In genomic region chr11:125957623-125958330, GRCh38 we compare ENCODE assay signal across 18 cellular contexts. TPM values are rescaled to one million over a fixed set of nuclear protein-coding genes. Genes with fewer than 3 reads are reported as not detected.
DNase-seq lines count a peak whose midpoint lies in the region; TF ChIP-seq lines count a peak whose summit lies in the region.
"Had no signal": no experiment of that assay in that cellular context is flagged by ENCODE, and none has a peak within 500 bp of the region (broad histone marks: within the 10 kb centered on the region; RNA-seq: fewer than 3 reads in every experiment).

No MANE protein-coding gene starts in this region.

- H3K9me3 ChIP-seq in KOPT-K1 (ENCODE audit: insufficient read depth, low read length, poor library complexity, severe bottlenecking) (peaks cover 5% of the 10 kb centered on the region), adipocyte (ENCODE audit: control insufficient read depth, low read length) (no peaks in the 10 kb centered on the region), GM23248 (ENCODE audit: low read depth) (no peaks in the 10 kb centered on the region), smooth muscle cell (replicated peaks; ENCODE audit: low read depth) (no peaks in the 10 kb centered on the region)

- no peaks in the 10 kb centered on the region for H3K36me3 Mint-ChIP-seq in activated CD4-positive, alpha-beta memory T cell treated with anti-CD3 and anti-CD28 coated beads, Interleukin-2, amount 10 ng/mL, durations not matched to agents 7 days and 5 days (ENCODE audit: low read depth)
- H3K36me3 Mint-ChIP-seq in activated CD4-positive, alpha-beta memory T cell treated with anti-CD3 and anti-CD28 coated beads for 36 hours = peaks cover 2% of the 10 kb centered on the region
- peaks cover 61% of the 10 kb centered on the region for H3K36me3 Mint-ChIP-seq in nephron (ENCODE audit: low read depth)

- H3K27me3 ChIP-seq in adipocyte (replicated peaks; ENCODE audit: control insufficient read depth, insufficient read depth, low read length) (no peaks in the 10 kb centered on the region), GM23248 (replicated peaks; ENCODE audit: insufficient read depth) (0 out of 2 replicates have a peak, but pooled peaks cover 2% of the 10 kb centered on the region), smooth muscle cell (ENCODE audit: low read depth) (no peaks in the 10 kb centered on the region)

- no peak overlapping the region for H3K27ac Mint-ChIP-seq in activated CD4-positive, alpha-beta memory T cell treated with anti-CD3 and anti-CD28 coated beads, Interleukin-2, amount 10 ng/mL, durations not matched to agents 7 days and 5 days
- H3K27ac Mint-ChIP-seq in activated CD4-positive, alpha-beta memory T cell treated with anti-CD3 and anti-CD28 coated beads for 36 hours = no peak overlapping the region
- peak overlapping the region in 2 of 3 experiments; percentile 1 to 8 for H3K27ac Mint-ChIP-seq in nephron

- H3K4me3 ChIP-seq in adipocyte (ENCODE audit: low read length) (peak overlapping the region; percentile 35), GM23248 (no peak overlapping the region), smooth muscle cell (no peak overlapping the region)
- H3K4me3 ChIP-seq: A549, GM12878 had no signal

- 59 to 66% methylated on average over 14 of the region's 14 CpGs for WGBS in GM23248 (ENCODE audit: low coverage in 1 of 2, low lambda C conversion rate in 2 of 2, missing lambda C conversion rate in 2 of 2), 2 experiments
- 93% methylated on average over 14 of the region's 14 CpGs for WGBS in smooth muscle cell (ENCODE audit: low lambda C conversion rate)

- CTCF ChIA-PET in activated CD4-positive, alpha-beta memory T cell treated with anti-CD3 and anti-CD28 coated beads, Interleukin-2, amount 10 ng/mL, durations not matched to agents 7 days and 5 days (lab: Charles Lee) = no interaction called here
- CTCF ChIA-PET in activated CD4-positive, alpha-beta memory T cell treated with anti-CD3 and anti-CD28 coated beads for 36 hours (lab: Charles Lee) = interaction anchor here (1.0 kb wide), 1 partner anchor 236 kb away, joined by 3 read pairs; no protein-coding TSS in a partner anchor

- intact Hi-C loops in activated CD4-positive, alpha-beta memory T cell treated with anti-CD3 and anti-CD28 coated beads for 36 hours (cut with micrococcal nuclease) = no loop called here

- H3K4me1 ChIP-seq in adipocyte (ENCODE audit: control insufficient read depth, insufficient read depth, low read length) (peaks cover 39% of the 10 kb centered on the region), GM23248 (ENCODE audit: insufficient read depth) (0 out of 2 replicates have a peak, but pooled peaks cover 2% of the 10 kb centered on the region), smooth muscle cell (ENCODE audit: low read depth) (no peaks in the 10 kb centered on the region)
- H3K4me1 ChIP-seq: A549, Caco-2 had no signal

- no peak overlapping the region for H3K9ac ChIP-seq in adipocyte (ENCODE audit: low read length)
- H3K9ac ChIP-seq in GM23248 = no peak overlapping the region
- H3K9ac ChIP-seq in smooth muscle cell (ENCODE audit: low read depth) = no peak overlapping the region
- H3K9ac ChIP-seq: KMS-11 had no signal

- H3K9me3 Mint-ChIP-seq in activated CD4-positive, alpha-beta memory T cell treated with anti-CD3 and anti-CD28 coated beads, Interleukin-2, amount 10 ng/mL, durations not matched to agents 7 days and 5 days = no peaks in the 10 kb centered on the region
- H3K9me3 Mint-ChIP-seq in activated CD4-positive, alpha-beta memory T cell treated with anti-CD3 and anti-CD28 coated beads for 36 hours = peaks cover 7% of the 10 kb centered on the region
- H3K9me3 Mint-ChIP-seq in nephron = peaks cover 7% of the 10 kb centered on the region

- peaks cover 8% of the 10 kb centered on the region for H3K4me1 Mint-ChIP-seq in activated CD4-positive, alpha-beta memory T cell treated with anti-CD3 and anti-CD28 coated beads, Interleukin-2, amount 10 ng/mL, durations not matched to agents 7 days and 5 days
- H3K4me1 Mint-ChIP-seq in activated CD4-positive, alpha-beta memory T cell treated with anti-CD3 and anti-CD28 coated beads for 36 hours (ENCODE audit: low read depth) = peaks cover 4% of the 10 kb centered on the region
- H3K4me1 Mint-ChIP-seq in nephron = peaks cover 33% of the 10 kb centered on the region

- no peaks in the 10 kb centered on the region for H3K27me3 Mint-ChIP-seq in activated CD4-positive, alpha-beta memory T cell treated with anti-CD3 and anti-CD28 coated beads, Interleukin-2, amount 10 ng/mL, durations not matched to agents 7 days and 5 days
- no peaks in the 10 kb centered on the region for H3K27me3 Mint-ChIP-seq in activated CD4-positive, alpha-beta memory T cell treated with anti-CD3 and anti-CD28 coated beads for 36 hours
- no peaks in the 10 kb centered on the region for H3K27me3 Mint-ChIP-seq in nephron (ENCODE audit: low read depth)

- DNase-seq in activated CD4-positive, alpha-beta memory T cell treated with anti-CD3 and anti-CD28 coated beads, Interleukin-2, amount 10 ng/mL, durations not matched to agents 7 days and 5 days = no peak
- DNase-seq in activated CD4-positive, alpha-beta memory T cell treated with anti-CD3 and anti-CD28 coated beads for 36 hours = no peak
- no peak for DNase-seq in adipocyte (ENCODE audit: low read depth)
- DNase-seq in amygdala (lab: John Stamatoyannopoulos, UW) = no peak
- DNase-seq in GM23248 = no peak
- no peak for DNase-seq in smooth muscle cell (lab: John Stamatoyannopoulos, UW; ENCODE audit: unreplicated experiment)
- DNase-seq: Caco-2, DMS53, NCI-H2029, NCI-H510A treated with DMSO at 0.1 percent for 48 hours, OCI-M1 had no signal

- H3K9me2 ChIP-seq in GM23248 (ENCODE audit: insufficient read depth) = no peaks in the 10 kb centered on the region

- H3K4me2 ChIP-seq in GM23248 (ENCODE audit: unreplicated experiment) = no peak overlapping the region
- H3K4me2 ChIP-seq in smooth muscle cell = no peak overlapping the region
- H3K4me2 ChIP-seq: A549, KMS-11 had no signal

- no peak for TF ChIP-seq CTCF in nephron (IDR thresholded peaks at IDR 0.05; ENCODE audit: unreplicated experiment in 3 of 3)
- no peak for TF ChIP-seq CTCF in smooth muscle cell (IDR thresholded peaks at IDR 0.05; ENCODE audit: borderline replicate concordance, insufficient read depth, poor library complexity, severe bottlenecking)

- no peaks in the 10 kb centered on the region for H3K79me2 ChIP-seq in GM23248 (ENCODE audit: insufficient read depth)
- H3K79me2 ChIP-seq in smooth muscle cell (ENCODE audit: low read depth) = no peaks in the 10 kb centered on the region

- no peaks in the 10 kb centered on the region for H3F3A ChIP-seq in GM23248 (ENCODE audit: insufficient read depth)
- no peaks in the 10 kb centered on the region for H3F3A ChIP-seq in smooth muscle cell (ENCODE audit: low read depth)

- H3K36me3 ChIP-seq in KOPT-K1 (ENCODE audit: insufficient read depth, low read length) (no peaks in the 10 kb centered on the region), adipocyte (ENCODE audit: control insufficient read depth, insufficient read depth, low read length, severe bottlenecking) (peaks cover 69% of the 10 kb centered on the region), GM23248 (ENCODE audit: low read depth) (no peaks in the 10 kb centered on the region), smooth muscle cell (ENCODE audit: low read depth) (no peaks in the 10 kb centered on the region)

- POLR2A ChIA-PET in activated CD4-positive, alpha-beta memory T cell treated with anti-CD3 and anti-CD28 coated beads, Interleukin-2, amount 10 ng/mL, durations not matched to agents 7 days and 5 days (lab: Charles Lee) = no interaction called here
- POLR2A ChIA-PET in activated CD4-positive, alpha-beta memory T cell treated with anti-CD3 and anti-CD28 coated beads for 36 hours (lab: Charles Lee) = no interaction called here

- peak overlapping the region; percentile 22 for H3K4me3 Mint-ChIP-seq in activated CD4-positive, alpha-beta memory T cell treated with anti-CD3 and anti-CD28 coated beads, Interleukin-2, amount 10 ng/mL, durations not matched to agents 7 days and 5 days
- no peak overlapping the region for H3K4me3 Mint-ChIP-seq in activated CD4-positive, alpha-beta memory T cell treated with anti-CD3 and anti-CD28 coated beads for 36 hours
- H3K4me3 Mint-ChIP-seq in nephron = no peak overlapping the region

- H4K20me1 ChIP-seq in GM23248 (ENCODE audit: insufficient read depth) (no peaks in the 10 kb centered on the region), smooth muscle cell (ENCODE audit: low read depth) (no peaks in the 10 kb centered on the region)

- in situ Hi-C loops in GM23248 (cut with MboI) = no loop called here

- H3K27ac ChIP-seq in KOPT-K1 (ENCODE audit: low read depth, low read length, poor library complexity, severe bottlenecking) (peak overlapping the region; percentile 12), GM23248 (no peak overlapping the region), smooth muscle cell (ENCODE audit: low read depth) (no peak overlapping the region)
- H3K27ac ChIP-seq: A549, C4-2B, KMS-11 had no signal

- no peak overlapping the region for H2AFZ ChIP-seq in GM23248
- H2AFZ ChIP-seq in smooth muscle cell (ENCODE audit: low read depth) = no peak overlapping the region

RNA-seq across cellular contexts. Expression of gene VSIG10L2, which starts 11.9 kb away (rescaled TPM):
- not detected for total RNA-seq in activated CD4-positive, alpha-beta memory T cell treated with anti-CD3 and anti-CD28 coated beads, Interleukin-2, amount 10 ng/mL, durations not matched to agents 7 days and 5 days
- not detected for total RNA-seq in activated CD4-positive, alpha-beta memory T cell treated with anti-CD3 and anti-CD28 coated beads for 36 hours
- total RNA-seq in GM23248 (2014; rRNA removed; shearing (Covaris generic)) = not detected in 2 replicates
- polyA plus RNA-seq in GM23248 (2016; fragmentation: Nextera tagmentation; extraction: Ambion mirVana) (not detected in 2 replicates), smooth muscle cell (not detected in 2 replicates)
- total RNA-seq in smooth muscle cell = not detected in 2 replicates
- total RNA-seq: Caco-2, GM12878, HepG2 had no signal
- polyA plus RNA-seq: A549 had no signal

RNA-seq across cellular contexts. Expression of gene DDX25, which starts 53.5 kb away (rescaled TPM):
- total RNA-seq in activated CD4-positive, alpha-beta memory T cell treated with anti-CD3 and anti-CD28 coated beads, Interleukin-2, amount 10 ng/mL, durations not matched to agents 7 days and 5 days = not detected
- not detected for total RNA-seq in activated CD4-positive, alpha-beta memory T cell treated with anti-CD3 and anti-CD28 coated beads for 36 hours
- not detected in 2 replicates for total RNA-seq in GM23248 (2014; rRNA removed; shearing (Covaris generic))
- polyA plus RNA-seq in GM23248 (2016; fragmentation: Nextera tagmentation; extraction: Ambion mirVana) (not detected in 2 replicates), smooth muscle cell (0.12 TPM in 1 of 2 replicates, not detected in the other)
- 0.09 TPM in 1 of 2 replicates, not detected in the other for total RNA-seq in smooth muscle cell
- total RNA-seq: Caco-2, GM12878 had no signal

RNA-seq across cellular contexts. Expression of gene PUS3, which starts 54.8 kb away (rescaled TPM):
- total RNA-seq in activated CD4-positive, alpha-beta memory T cell treated with anti-CD3 and anti-CD28 coated beads, Interleukin-2, amount 10 ng/mL, durations not matched to agents 7 days and 5 days = 10 to 100 TPM in 1 of 2 experiments, 1 to 10 TPM in 1; 7.8 to 11.5 TPM
- total RNA-seq in activated CD4-positive, alpha-beta memory T cell treated with anti-CD3 and anti-CD28 coated beads for 36 hours = 10 to 100 TPM; 20.1 to 22.9 TPM
- total RNA-seq in GM23248 (2014; rRNA removed; shearing (Covaris generic)) = 8.3 and 11.8 TPM in 2 replicates
- polyA plus RNA-seq in GM23248 (2016; fragmentation: Nextera tagmentation; extraction: Ambion mirVana) = 8.4 and 10.7 TPM in 2 replicates
- total RNA-seq in smooth muscle cell = 10.9 and 20.3 TPM in 2 replicates
- 9.9 and 12.2 TPM in 2 replicates for polyA plus RNA-seq in smooth muscle cell

Comparison
In these comparisons a context has a peak if more than half of its experiments do, and no peak if none do; other contexts are left out.
1. H3K27ac Mint-ChIP-seq: peak in nephron (2 of 3); none in activated CD4-positive, alpha-beta memory T cell treated with anti-CD3 and anti-CD28 coated beads, Interleukin-2, amount 10 ng/mL, durations not matched to agents 7 days and 5 days (single experiment) and activated CD4-positive, alpha-beta memory T cell treated with anti-CD3 and anti-CD28 coated beads for 36 hours (single experiment).